In genomic region chrX:47174376-47174775, GRCh38 we compare ENCODE assay signal across 24 cellular contexts.
"Had no signal": no experiment of that assay in that cellular context is flagged by ENCODE, and none has a peak within 500 bp of the region (broad histone marks: within the 10 kb centered on the region; RNA-seq: fewer than 3 reads in every experiment).

No MANE protein-coding gene starts in this region.

- H3K36me3 Mint-ChIP-seq: activated naive CD4-positive, alpha-beta T cell treated with anti-CD3 and anti-CD28 coated beads, Interleukin-2, amount 50 U/mL, for 24 hours had no signal

- H3K27me3 ChIP-seq: ascending aorta, body of pancreas, Peyer's patch, SJSA1 had no signal

- H3K27ac ChIP-seq: ascending aorta, body of pancreas, Peyer's patch, RWPE1, SJSA1 had no signal

- H3K27me3 Mint-ChIP-seq: activated naive CD4-positive, alpha-beta T cell treated with anti-CD3 and anti-CD28 coated beads, Interleukin-2, amount 50 U/mL, for 24 hours; T-helper 17 cell had no signal

- H3K4me1 ChIP-seq: ascending aorta, body of pancreas, Peyer's patch, SJSA1 had no signal

- H3K9me3 Mint-ChIP-seq: activated naive CD4-positive, alpha-beta T cell treated with anti-CD3 and anti-CD28 coated beads, Interleukin-2, amount 50 U/mL, for 24 hours; activated T-cell treated with anti-CD3 and anti-CD28 coated beads, Interleukin-2, amount 50 U/mL, for 24 hours; WTC11 had no signal

- H3K4me3 ChIP-seq: ascending aorta, body of pancreas, Peyer's patch, SJSA1 had no signal

- H3K9me3 ChIP-seq: ascending aorta, body of pancreas, Peyer's patch, SJSA1 had no signal

- H3K27ac Mint-ChIP-seq: activated CD8-positive, alpha-beta T cell treated with anti-CD3 and anti-CD28 coated beads, Interleukin-2, amount 10 ng/mL, durations not matched to agents 7 days and 5 days; activated naive CD4-positive, alpha-beta T cell treated with anti-CD3 and anti-CD28 coated beads, Interleukin-2, amount 50 U/mL, for 24 hours; activated T-cell treated with anti-CD3 and anti-CD28 coated beads, Interleukin-2, amount 50 U/mL, for 24 hours; T-helper 17 cell; WTC11 had no signal

- ATAC-seq: activated CD8-positive, alpha-beta T cell treated with anti-CD3 and anti-CD28 coated beads, Interleukin-2, amount 10 ng/mL, durations not matched to agents 7 days and 5 days; body of pancreas; T-helper 17 cell; WTC11 had no signal

- H3K4me3 Mint-ChIP-seq: activated CD8-positive, alpha-beta T cell treated with anti-CD3 and anti-CD28 coated beads, Interleukin-2, amount 10 ng/mL, durations not matched to agents 7 days and 5 days; activated naive CD4-positive, alpha-beta T cell treated with anti-CD3 and anti-CD28 coated beads, Interleukin-2, amount 50 U/mL, for 24 hours; activated T-cell treated with anti-CD3 and anti-CD28 coated beads, Interleukin-2, amount 50 U/mL, for 24 hours; T-helper 17 cell; WTC11 had no signal

- H3K4me1 Mint-ChIP-seq: activated naive CD4-positive, alpha-beta T cell treated with anti-CD3 and anti-CD28 coated beads, Interleukin-2, amount 50 U/mL, for 24 hours; T-helper 17 cell; WTC11 had no signal

- DNase-seq: activated CD4-positive, alpha-beta T cell treated with anti-CD3 and anti-CD28 coated beads for 48 hours; activated CD4-positive, alpha-beta T cell treated with anti-CD3 and anti-CD28 coated beads, Interleukin-2, amount 50 U/mL, for 4 hours; activated CD8-positive, alpha-beta memory T cell treated with anti-CD3 and anti-CD28 coated beads, Interleukin-2, amount 50 U/mL, for 48 hours; activated CD8-positive, alpha-beta T cell treated with anti-CD3 and anti-CD28 coated beads, Interleukin-2, amount 10 ng/mL, durations not matched to agents 7 days and 5 days; activated gamma-delta T cell treated with Interleukin-2 at 50 U/mL for 16 hours; activated T-cell treated with anti-CD3 and anti-CD28 coated beads, Interleukin-2, amount 50 U/mL, for 24 hours; body of pancreas; cerebellar nuclear complex; Karpas-422; NCI-H1105 treated with DMSO at 0.1 percent for 48 hours; NCI-H1436 treated with DMSO at 0.1 percent for 48 hours; NCI-H187; NCI-H2081 treated with DMSO at 0.1 percent for 48 hours; NCI-H446; NCI-H524; Right ventricle myocardium superior; T-helper 17 cell; T-helper 9 cell had no signal
